ENCODE assay signal across 8 cellular contexts in the genomic region with DNA sequence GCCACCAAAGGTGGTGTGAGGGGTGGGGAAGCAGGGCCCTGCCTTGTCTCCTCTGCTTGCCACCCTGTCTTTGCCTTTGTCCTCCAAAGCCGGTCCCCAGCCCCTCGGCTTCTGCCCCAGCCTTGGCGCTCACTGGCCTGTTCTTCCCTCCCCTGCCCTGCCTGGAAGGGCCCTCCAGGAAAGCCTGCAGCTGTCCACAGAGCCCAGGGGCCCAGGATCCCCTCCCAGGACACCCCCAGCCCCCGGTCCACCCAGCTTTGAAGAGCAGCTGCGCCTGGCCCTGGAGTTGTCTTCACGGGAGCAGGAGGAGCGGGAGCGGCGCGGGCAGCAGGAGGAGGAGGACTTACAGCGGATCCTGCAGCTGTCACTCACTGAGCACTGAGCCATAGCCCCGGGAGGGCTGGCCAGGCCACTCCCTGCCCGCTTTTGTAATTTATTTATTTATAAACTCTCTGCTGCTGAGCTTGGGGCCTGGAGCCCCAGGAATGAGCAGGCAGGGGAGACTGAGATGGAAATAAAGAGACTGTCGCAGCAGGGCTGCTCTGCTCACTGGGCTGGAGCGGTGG. TPM values are rescaled to one million over a fixed set of nuclear protein-coding genes. Genes with fewer than 3 reads are reported as not detected.
DNase-seq lines count a peak whose midpoint lies in the region; ATAC-seq, FAIRE-seq and TF ChIP-seq lines count a peak whose summit lies in the region.

No MANE protein-coding gene starts in this region.

- H3K4me2 ChIP-seq in K562 (ENCODE audit: insufficient read depth, low read length): no peak overlapping the region

- peaks cover 28% of the 10 kb centered on the region for H3K4me1 Mint-ChIP-seq in stimulated activated effector memory CD8-positive, alpha-beta T cell treated with anti-CD3 and anti-CD28 coated beads, Interleukin-12 subunit alpha, Interleukin-12 subunit beta, amount 100 ng/mL, for 72 hours
- H3K4me1 Mint-ChIP-seq in activated CD4-positive, alpha-beta T cell treated with anti-CD3 and anti-CD28 coated beads, Interleukin-2, amount 10 ng/mL, durations not matched to agents 7 days and 5 days: peaks cover 14% of the 10 kb centered on the region

- H3K36me3 ChIP-seq in K562 (ENCODE audit: control insufficient read depth, insufficient read depth, low read length): peaks cover 45% of the 10 kb centered on the region; the same call in 2 of the 3 replicates

- H3K4me3 Mint-ChIP-seq in stimulated activated effector memory CD8-positive, alpha-beta T cell treated with anti-CD3 and anti-CD28 coated beads, Interleukin-12 subunit alpha, Interleukin-12 subunit beta, amount 100 ng/mL, for 72 hours: peak overlapping the region; percentile 52
- H3K4me3 Mint-ChIP-seq in activated CD4-positive, alpha-beta T cell treated with anti-CD3 and anti-CD28 coated beads, Interleukin-2, amount 10 ng/mL, durations not matched to agents 7 days and 5 days: no peak overlapping the region

- in situ Hi-C loops in K562 (cut with MboI): no loop called here

- FAIRE-seq in K562 (lab: Jason Lieb, UNC): no peak

- no peaks in the 10 kb centered on the region for H3K9me3 ChIP-seq in K562 (replicated peaks; ENCODE audit: control insufficient read depth, insufficient read depth, low read depth, low read length)

- H3K27me3 Mint-ChIP-seq in activated CD4-positive, alpha-beta T cell treated with anti-CD3 and anti-CD28 coated beads, Interleukin-2, amount 10 ng/mL, durations not matched to agents 7 days and 5 days: no peaks in the 10 kb centered on the region

- intact Hi-C loops in K562 (cut with micrococcal nuclease): no loop called here

- no peak overlapping the region for H3K4me3 ChIP-seq in K562

- no peaks in the 10 kb centered on the region for H4K20me1 ChIP-seq in K562 (replicated peaks; ENCODE audit: control insufficient read depth, insufficient read depth, low read length)

- BruUV-seq in K562 (replicated peaks; lab: Mats Ljungman, UMichigan): no TSS peak

- DNase-seq in DMS153 (lab: John Stamatoyannopoulos, UW) (peak; percentile 25), NCI-H128 (lab: John Stamatoyannopoulos, UW; ENCODE audit: unreplicated experiment) (peak; percentile 26), K562 (ENCODE audit: extremely low read depth in 1 of 4, low spot score in 3 of 4) (peak in 1 of 4 experiments; percentile 7), iPS-NIHi11 (ENCODE audit: low spot score) (peak; percentile 78)
- no peak for DNase-seq in stimulated activated effector memory CD8-positive, alpha-beta T cell treated with anti-CD3 and anti-CD28 coated beads, Interleukin-12 subunit alpha, Interleukin-12 subunit beta, amount 100 ng/mL, for 72 hours (ENCODE audit: low spot score in 2 of 2)
- no peak for DNase-seq in activated CD8-positive, alpha-beta memory T cell treated with anti-CD3 and anti-CD28 coated beads, Interleukin-2, amount 50 U/mL, for 4 hours
- no peak for DNase-seq in activated CD4-positive, alpha-beta T cell treated with anti-CD3 and anti-CD28 coated beads, Interleukin-2, amount 10 ng/mL, durations not matched to agents 7 days and 5 days

- ATAC-seq in K562: peak; percentile 32; the same call in 2 of the 3 replicates
- no peak for ATAC-seq in stimulated activated effector memory CD8-positive, alpha-beta T cell treated with anti-CD3 and anti-CD28 coated beads, Interleukin-12 subunit alpha, Interleukin-12 subunit beta, amount 100 ng/mL, for 72 hours
- no peak for ATAC-seq in GM18498 (IDR thresholded peaks at IDR 0.05; ENCODE audit: unreplicated experiment)

- TF ChIP-seq POLR2A in K562 (conservative IDR thresholded peaks at IDR 0.05): no peak

- POLR2A ChIA-PET in K562 (lab: Yijun Ruan, JAX): interaction anchor here (2.1 kb wide), 1 partner anchor 12 kb away, joined by 10 read pairs; no protein-coding TSS in a partner anchor
- POLR2A ChIA-PET in activated CD4-positive, alpha-beta T cell treated with anti-CD3 and anti-CD28 coated beads, Interleukin-2, amount 10 ng/mL, durations not matched to agents 7 days and 5 days (lab: Charles Lee): no interaction called here

- TF ChIP-seq CTCF in K562 (IDR thresholded peaks at IDR 0.05 in 2 of 3, conservative IDR thresholded peaks at IDR 0.05 in 1 of 3; ENCODE audit: insufficient read depth in 2 of 3, low read depth in 1 of 3, low read length in 3 of 3): no peak

- CTCF ChIA-PET in K562 (lab: Yijun Ruan, JAX; ENCODE audit: low intra/inter-chr PET ratio): no interaction called here
- CTCF ChIA-PET in activated CD4-positive, alpha-beta T cell treated with anti-CD3 and anti-CD28 coated beads, Interleukin-2, amount 10 ng/mL, durations not matched to agents 7 days and 5 days (lab: Charles Lee): interaction anchor here (1.1 to 3.7 kb wide), 8 partner anchors 9 to 100 kb away, joined by 3 to 16 read pairs (median 6); a partner anchor contains a TSS

- no peak overlapping the region for H3K9ac ChIP-seq in K562 (ENCODE audit: insufficient read depth in 1 of 2, low read depth in 2 of 2, low read length in 2 of 2)

- H3K9me3 Mint-ChIP-seq in stimulated activated effector memory CD8-positive, alpha-beta T cell treated with anti-CD3 and anti-CD28 coated beads, Interleukin-12 subunit alpha, Interleukin-12 subunit beta, amount 100 ng/mL, for 72 hours: peaks cover under 1% of the 10 kb centered on the region
- no peaks in the 10 kb centered on the region for H3K9me3 Mint-ChIP-seq in activated CD4-positive, alpha-beta T cell treated with anti-CD3 and anti-CD28 coated beads, Interleukin-2, amount 10 ng/mL, durations not matched to agents 7 days and 5 days

- no peak overlapping the region for H3K27ac ChIP-seq in K562 (ENCODE audit: extremely low read depth, low read depth, low read length)

- TF ChIP-seq EP300 in K562 (IDR thresholded peaks at IDR 0.05; ENCODE audit: low read length): no peak

- no peak for TF ChIP-seq RAD21 in K562 (CRISPR knock-in tag; conservative IDR thresholded peaks at IDR 0.05 in 1 of 2, IDR thresholded peaks at IDR 0.05 in 1 of 2)

- 70% methylated on average over 15 of the region's 15 CpGs for WGBS in K562 (ENCODE audit: insufficient coverage, low coverage, missing lambda C conversion rate)

- H3K4me1 ChIP-seq in K562 (replicated peaks in 1 of 2; ENCODE audit: control insufficient read depth in 2 of 2, insufficient read depth in 2 of 2, low read length in 2 of 2): peaks cover 0 to 35% of the 10 kb centered on the region in 2 experiments; a peak in 2 of 5 replicates

- peaks cover 52% of the 10 kb centered on the region for H3K36me3 Mint-ChIP-seq in stimulated activated effector memory CD8-positive, alpha-beta T cell treated with anti-CD3 and anti-CD28 coated beads, Interleukin-12 subunit alpha, Interleukin-12 subunit beta, amount 100 ng/mL, for 72 hours
- peaks cover 30% of the 10 kb centered on the region for H3K36me3 Mint-ChIP-seq in activated CD4-positive, alpha-beta T cell treated with anti-CD3 and anti-CD28 coated beads, Interleukin-2, amount 10 ng/mL, durations not matched to agents 7 days and 5 days (ENCODE audit: low read depth)

- H3K27ac Mint-ChIP-seq in stimulated activated effector memory CD8-positive, alpha-beta T cell treated with anti-CD3 and anti-CD28 coated beads, Interleukin-12 subunit alpha, Interleukin-12 subunit beta, amount 100 ng/mL, for 72 hours: peak overlapping the region; percentile 52
- no peak overlapping the region for H3K27ac Mint-ChIP-seq in activated CD4-positive, alpha-beta T cell treated with anti-CD3 and anti-CD28 coated beads, Interleukin-2, amount 10 ng/mL, durations not matched to agents 7 days and 5 days

- no peaks in the 10 kb centered on the region for H3K9me1 ChIP-seq in K562 (ENCODE audit: control insufficient read depth, insufficient read depth, low read length)

- H3K27me3 ChIP-seq in K562 (ENCODE audit: control insufficient read depth in 2 of 2, insufficient read depth in 2 of 2, low read length in 2 of 2): no peaks in the 10 kb centered on the region

- no peak overlapping the region for H2AFZ ChIP-seq in K562 (ENCODE audit: low read depth, low read length)

- H3K79me2 ChIP-seq in K562 (ENCODE audit: control insufficient read depth, insufficient read depth, low read length): no peaks in the 10 kb centered on the region

RNA-seq across cellular contexts. Expression of a gene that starts 1.3 kb away (rescaled TPM):
- 1.5 and 6.8 TPM in 2 replicates for total RNA-seq in K562 (2011; cell fraction: chromatin; rRNA removed; ENCODE audit: low replicate concordance)
- 2.8 and 3.3 TPM in 2 replicates for total RNA-seq in K562 (2011; cell fraction: nucleolus; rRNA removed)
- total RNA-seq in K562 (2011; cell fraction: nucleoplasm; rRNA removed): 0.92 and 1.3 TPM in 2 replicates
- total RNA-seq in K562 (2014; rRNA removed): 0.12 and 0.27 TPM in 2 replicates
- not detected in 2 replicates for total RNA-seq in K562 (2014; rRNA removed; fragmentation: Illumina TruSeq; extraction: Trizol)
- 0.14 and 0.68 TPM in 2 replicates for total RNA-seq in K562 (2015; rRNA removed; fragmentation: Illumina TruSeq; extraction: Trizol)
- total RNA-seq in K562 (2021): 1.0 and 1.5 TPM in 2 replicates
- 0.07 and 0.88 TPM in 2 replicates for polyA plus RNA-seq in K562 (2011; rRNA removed)
- 0.12 and 0.39 TPM in 2 replicates for polyA plus RNA-seq in K562 (2011; cell fraction: cytosol; rRNA removed)
- polyA plus RNA-seq in K562 (2011; cell fraction: nucleus; rRNA removed): 1.3 and 3.4 TPM in 2 replicates
- 1.3 and 1.4 TPM in 2 replicates for polyA plus RNA-seq in K562 (2012)
- polyA plus RNA-seq in K562 (2014; fragmentation: Illumina TruSeq; extraction: Trizol): 0.19 and 0.24 TPM in 2 replicates
- not detected for polyA plus RNA-seq in K562 (2014; fragmentation: Nextera tagmentation; extraction: Ambion mirVana)
- 0.24 and 0.90 TPM in 2 replicates for polyA plus RNA-seq in K562 (2014; rRNA removed)
- 0.09 TPM in 1 of 2 replicates, not detected in the other for polyA minus RNA-seq in K562 (2011; rRNA and poly(A)+ RNA removed)
- polyA minus RNA-seq in K562 (2011; cell fraction: cytosol; rRNA and poly(A)+ RNA removed): 0.48 TPM in 1 of 2 replicates, not detected in the other
- polyA minus RNA-seq in K562 (2011; cell fraction: nucleus; rRNA and poly(A)+ RNA removed): 0.89 and 1.5 TPM in 2 replicates
- total RNA-seq in activated CD4-positive, alpha-beta T cell treated with anti-CD3 and anti-CD28 coated beads, Interleukin-2, amount 10 ng/mL, durations not matched to agents 7 days and 5 days: 1 to 10 TPM; 8.2 to 9.6 TPM

RNA-seq across cellular contexts. Expression of a gene that starts 12.9 kb away (rescaled TPM):
- total RNA-seq in K562 (2011; cell fraction: chromatin; rRNA removed; ENCODE audit: low replicate concordance): 105 and 289 TPM in 2 replicates
- 185 and 212 TPM in 2 replicates for total RNA-seq in K562 (2011; cell fraction: nucleolus; rRNA removed)
- total RNA-seq in K562 (2011; cell fraction: nucleoplasm; rRNA removed): 120 and 126 TPM in 2 replicates
- total RNA-seq in K562 (2014; rRNA removed) (28.6 and 30.5 TPM in 2 replicates), K562 (2014; rRNA removed; fragmentation: Illumina TruSeq; extraction: Trizol) (5.3 and 7.9 TPM in 2 replicates), K562 (2015; rRNA removed; fragmentation: Illumina TruSeq; extraction: Trizol) (19.6 and 25.1 TPM in 2 replicates), K562 (2021) (37.3 and 40.9 TPM in 2 replicates)
- polyA plus RNA-seq in K562 (2011; rRNA removed) (22.4 and 36.6 TPM in 2 replicates), K562 (2014; fragmentation: Illumina TruSeq; extraction: Trizol) (15.8 and 20.8 TPM in 2 replicates), K562 (2014; fragmentation: Nextera tagmentation; extraction: Ambion mirVana) (1 to 10 TPM in 1 of 2 experiments, under 1 TPM in 1; 0.94 to 1.9 TPM), K562 (2014; rRNA removed) (38.8 and 40.8 TPM in 2 replicates)
- 28.9 and 46.9 TPM in 2 replicates for polyA plus RNA-seq in K562 (2011; cell fraction: cytosol; rRNA removed)
- polyA plus RNA-seq in K562 (2011; cell fraction: nucleus; rRNA removed): 147 and 217 TPM in 2 replicates
- 22.5 and 55.8 TPM in 2 replicates for polyA plus RNA-seq in K562 (2012)
- polyA minus RNA-seq in K562 (2011; rRNA and poly(A)+ RNA removed): 9.5 and 12.1 TPM in 2 replicates
- 10.6 and 13.5 TPM in 2 replicates for polyA minus RNA-seq in K562 (2011; cell fraction: cytosol; rRNA and poly(A)+ RNA removed)
- polyA minus RNA-seq in K562 (2011; cell fraction: nucleus; rRNA and poly(A)+ RNA removed): 54.4 and 59.6 TPM in 2 replicates
- total RNA-seq in activated CD4-positive, alpha-beta T cell treated with anti-CD3 and anti-CD28 coated beads, Interleukin-2, amount 10 ng/mL, durations not matched to agents 7 days and 5 days: 100 to 1,000 TPM; 135 to 194 TPM

RNA-seq across cellular contexts. Expression of a gene that starts 35.8 kb away (rescaled TPM):
- total RNA-seq in K562 (2011; cell fraction: chromatin; rRNA removed; ENCODE audit: low replicate concordance): 64.7 and 214 TPM in 2 replicates
- total RNA-seq in K562 (2011; cell fraction: nucleolus; rRNA removed): 185 and 206 TPM in 2 replicates
- total RNA-seq in K562 (2011; cell fraction: nucleoplasm; rRNA removed): 62.7 and 78.2 TPM in 2 replicates
- total RNA-seq in K562 (2014; rRNA removed) (83.1 and 97.8 TPM in 2 replicates), K562 (2014; rRNA removed; fragmentation: Illumina TruSeq; extraction: Trizol) (27.8 and 41.7 TPM in 2 replicates), K562 (2015; rRNA removed; fragmentation: Illumina TruSeq; extraction: Trizol) (40.6 and 42.2 TPM in 2 replicates), K562 (2021) (93.3 and 95.3 TPM in 2 replicates)
- polyA plus RNA-seq in K562 (2011; rRNA removed) (63.4 and 98.5 TPM in 2 replicates), K562 (2014; fragmentation: Illumina TruSeq; extraction: Trizol) (56.5 and 65.3 TPM in 2 replicates), K562 (2014; fragmentation: Nextera tagmentation; extraction: Ambion mirVana) (under 1 TPM; 0.24 to 0.82 TPM), K562 (2014; rRNA removed) (95.8 and 96.0 TPM in 2 replicates)
- 70.8 and 122 TPM in 2 replicates for polyA plus RNA-seq in K562 (2011; cell fraction: cytosol; rRNA removed)
- 259 and 262 TPM in 2 replicates for polyA plus RNA-seq in K562 (2011; cell fraction: nucleus; rRNA removed)
- 87.6 and 130 TPM in 2 replicates for polyA plus RNA-seq in K562 (2012)
- 36.9 and 61.5 TPM in 2 replicates for polyA minus RNA-seq in K562 (2011; rRNA and poly(A)+ RNA removed)
- polyA minus RNA-seq in K562 (2011; cell fraction: cytosol; rRNA and poly(A)+ RNA removed): 89.3 and 92.9 TPM in 2 replicates
- polyA minus RNA-seq in K562 (2011; cell fraction: nucleus; rRNA and poly(A)+ RNA removed): 57.5 and 75.9 TPM in 2 replicates
- total RNA-seq in activated CD4-positive, alpha-beta T cell treated with anti-CD3 and anti-CD28 coated beads, Interleukin-2, amount 10 ng/mL, durations not matched to agents 7 days and 5 days: 100 to 1,000 TPM; 306 to 324 TPM

RNA-seq across cellular contexts. Expression of a gene that starts 51.3 kb away (rescaled TPM):
- total RNA-seq in K562 (2011; cell fraction: chromatin; rRNA removed; ENCODE audit: low replicate concordance): 26.2 and 67.4 TPM in 2 replicates
- total RNA-seq in K562 (2011; cell fraction: nucleolus; rRNA removed): 64.6 and 81.5 TPM in 2 replicates
- total RNA-seq in K562 (2011; cell fraction: nucleoplasm; rRNA removed): 46.1 and 55.9 TPM in 2 replicates
- total RNA-seq in K562 (2014; rRNA removed): 53.6 and 56.2 TPM in 2 replicates
- 8.3 and 9.9 TPM in 2 replicates for total RNA-seq in K562 (2014; rRNA removed; fragmentation: Illumina TruSeq; extraction: Trizol)
- total RNA-seq in K562 (2015; rRNA removed; fragmentation: Illumina TruSeq; extraction: Trizol): 18.3 and 18.7 TPM in 2 replicates
- 32.7 and 42.1 TPM in 2 replicates for total RNA-seq in K562 (2021)
- 39.4 and 42.2 TPM in 2 replicates for polyA plus RNA-seq in K562 (2011; rRNA removed)
- 73.0 and 175 TPM in 2 replicates for polyA plus RNA-seq in K562 (2011; cell fraction: cytosol; rRNA removed)
- polyA plus RNA-seq in K562 (2011; cell fraction: nucleus; rRNA removed): 55.9 and 110 TPM in 2 replicates
- 66.3 and 137 TPM in 2 replicates for polyA plus RNA-seq in K562 (2012)
- 10.6 and 25.7 TPM in 2 replicates for polyA plus RNA-seq in K562 (2014; fragmentation: Illumina TruSeq; extraction: Trizol)
- 1 to 10 TPM; 5.8 to 6.1 TPM for polyA plus RNA-seq in K562 (2014; fragmentation: Nextera tagmentation; extraction: Ambion mirVana)
- 64.5 and 69.7 TPM in 2 replicates for polyA plus RNA-seq in K562 (2014; rRNA removed)
- 6.7 and 10.2 TPM in 2 replicates for polyA minus RNA-seq in K562 (2011; rRNA and poly(A)+ RNA removed)
- polyA minus RNA-seq in K562 (2011; cell fraction: cytosol; rRNA and poly(A)+ RNA removed): 21.3 and 21.8 TPM in 2 replicates
- 27.2 and 29.6 TPM in 2 replicates for polyA minus RNA-seq in K562 (2011; cell fraction: nucleus; rRNA and poly(A)+ RNA removed)
- 10 to 100 TPM; 52.7 to 53.7 TPM for total RNA-seq in activated CD4-positive, alpha-beta T cell treated with anti-CD3 and anti-CD28 coated beads, Interleukin-2, amount 10 ng/mL, durations not matched to agents 7 days and 5 days

Comparison
In these comparisons a context has a peak if more than half of its experiments do, and no peak if none do; other contexts are left out.
1. DNase-seq: peak in DMS153 (single experiment), NCI-H128 (single experiment) and iPS-NIHi11 (single experiment); none in stimulated activated effector memory CD8-positive, alpha-beta T cell treated with anti-CD3 and anti-CD28 coated beads, Interleukin-12 subunit alpha, Interleukin-12 subunit beta, amount 100 ng/mL, for 72 hours (0 of 2), activated CD8-positive, alpha-beta memory T cell treated with anti-CD3 and anti-CD28 coated beads, Interleukin-2, amount 50 U/mL, for 4 hours (single experiment) and activated CD4-positive, alpha-beta T cell treated with anti-CD3 and anti-CD28 coated beads, Interleukin-2, amount 10 ng/mL, durations not matched to agents 7 days and 5 days (single experiment).